ENCODE assay signal across 1 cellular context in the genomic region with DNA sequence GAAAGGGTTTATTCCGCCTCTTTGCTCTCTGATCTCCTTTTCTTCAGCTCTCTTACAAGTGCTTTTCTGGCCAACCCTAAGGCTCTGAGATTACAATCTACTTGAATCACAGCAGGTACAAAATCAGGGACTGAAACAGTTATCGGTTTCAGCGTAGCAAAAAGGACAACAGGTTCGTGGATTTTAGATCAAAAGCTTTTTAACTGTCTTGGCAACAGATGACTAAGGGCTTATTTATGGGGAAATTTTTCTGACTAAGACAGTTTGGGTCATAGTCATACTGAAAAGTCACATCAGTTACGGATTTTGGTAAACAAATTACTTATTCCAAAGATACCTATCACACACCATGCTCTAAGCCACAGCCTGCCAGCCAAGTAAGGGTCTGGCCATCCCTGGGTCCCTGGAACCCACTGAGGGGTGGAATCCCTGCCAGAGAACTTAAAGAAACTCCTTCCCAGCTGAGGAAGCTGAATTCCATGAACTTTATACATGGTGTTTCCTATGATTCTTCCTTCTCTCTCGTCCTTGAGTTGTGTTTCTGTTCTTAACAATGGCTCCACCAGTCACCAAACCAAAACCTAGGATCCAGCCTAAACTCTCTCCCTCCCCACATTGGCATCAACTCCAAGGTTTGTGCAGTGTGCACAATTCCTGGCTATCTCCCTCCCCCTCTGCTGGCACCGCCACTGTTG.
A peak's percentile ranks its signal among the peaks of the same experiment; 100 is the strongest.
TF ChIP-seq lines count a peak whose summit lies in the region.

No MANE protein-coding gene starts in this region.

TF ChIP-seq in A549, 52 proteins besides CTCF, POLR2A, EP300 and RAD21 (continued from another document):
- TF ChIP-seq, protein P1, sequence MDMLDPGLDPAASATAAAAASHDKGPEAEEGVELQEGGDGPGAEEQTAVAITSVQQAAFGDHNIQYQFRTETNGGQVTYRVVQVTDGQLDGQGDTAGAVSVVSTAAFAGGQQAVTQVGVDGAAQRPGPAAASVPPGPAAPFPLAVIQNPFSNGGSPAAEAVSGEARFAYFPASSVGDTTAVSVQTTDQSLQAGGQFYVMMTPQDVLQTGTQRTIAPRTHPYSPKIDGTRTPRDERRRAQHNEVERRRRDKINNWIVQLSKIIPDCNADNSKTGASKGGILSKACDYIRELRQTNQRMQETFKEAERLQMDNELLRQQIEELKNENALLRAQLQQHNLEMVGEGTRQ (IDR thresholded peaks at IDR 0.05): no peak
- TF ChIP-seq ESRRA (IDR thresholded peaks at IDR 0.05; ENCODE audit: borderline replicate concordance, low read length) (no peak), EHMT2 (IDR thresholded peaks at IDR 0.05; ENCODE audit: low read depth) (no peak), RFX5 (IDR thresholded peaks at IDR 0.05) (peak; percentile 95), RCOR1 (IDR thresholded peaks at IDR 0.05; ENCODE audit: low read depth, low read length) (no peak), ZSCAN20 (CRISPR knock-in tag; IDR thresholded peaks at IDR 0.05) (no peak), NFE2L2 (conservative IDR thresholded peaks at IDR 0.05; ENCODE audit: low read length) (no peak), FOSB (CRISPR knock-in tag; IDR thresholded peaks at IDR 0.05) (no peak), CHD4 (IDR thresholded peaks at IDR 0.05; ENCODE audit: borderline replicate concordance) (no peak), ZFP36 (IDR thresholded peaks at IDR 0.05; ENCODE audit: borderline replicate concordance, partially characterized antibody) (no peak), SREBF2 (IDR thresholded peaks at IDR 0.05) (no peak), HOXB5 (CRISPR knock-in tag; IDR thresholded peaks at IDR 0.05) (no peak), RARB (CRISPR knock-in tag; IDR thresholded peaks at IDR 0.05) (no peak), JUNB (IDR thresholded peaks at IDR 0.05) (peak; percentile 78), POLR2AphosphoS2 (conservative IDR thresholded peaks at IDR 0.05; ENCODE audit: low read length) (no peak), SMC3 (IDR thresholded peaks at IDR 0.05) (no peak; the same call in 2 of the 3 replicates), FOSL2 (IDR thresholded peaks at IDR 0.05) (peak; percentile 62), FOSL2 (CRISPR knock-in tag; IDR thresholded peaks at IDR 0.05) (peak; percentile 90), ZNF302 (CRISPR knock-in tag; IDR thresholded peaks at IDR 0.05) (no peak), BHLHE40 (IDR thresholded peaks at IDR 0.05; ENCODE audit: low read depth, low read length) (no peak), CHD2 (IDR thresholded peaks at IDR 0.05; ENCODE audit: low read length, partially characterized antibody) (no peak), CBX2 (IDR thresholded peaks at IDR 0.05; ENCODE audit: borderline replicate concordance, low read depth) (no peak), MAZ (IDR thresholded peaks at IDR 0.05; ENCODE audit: borderline replicate concordance, low read depth, low read length) (no peak)
- TF ChIP-seq, protein P2, sequence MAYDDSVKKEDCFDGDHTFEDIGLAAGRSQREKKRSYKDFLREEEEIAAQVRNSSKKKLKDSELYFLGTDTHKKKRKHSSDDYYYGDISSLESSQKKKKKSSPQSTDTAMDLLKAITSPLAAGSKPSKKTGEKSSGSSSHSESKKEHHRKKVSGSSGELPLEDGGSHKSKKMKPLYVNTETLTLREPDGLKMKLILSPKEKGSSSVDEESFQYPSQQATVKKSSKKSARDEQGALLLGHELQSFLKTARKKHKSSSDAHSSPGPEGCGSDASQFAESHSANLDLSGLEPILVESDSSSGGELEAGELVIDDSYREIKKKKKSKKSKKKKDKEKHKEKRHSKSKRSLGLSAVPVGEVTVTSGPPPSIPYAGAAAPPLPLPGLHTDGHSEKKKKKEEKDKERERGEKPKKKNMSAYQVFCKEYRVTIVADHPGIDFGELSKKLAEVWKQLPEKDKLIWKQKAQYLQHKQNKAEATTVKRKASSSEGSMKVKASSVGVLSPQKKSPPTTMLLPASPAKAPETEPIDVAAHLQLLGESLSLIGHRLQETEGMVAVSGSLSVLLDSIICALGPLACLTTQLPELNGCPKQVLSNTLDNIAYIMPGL (CRISPR knock-in tag; IDR thresholded peaks at IDR 0.05; ENCODE audit: borderline replicate concordance): no peak
- TF ChIP-seq, protein P3, sequence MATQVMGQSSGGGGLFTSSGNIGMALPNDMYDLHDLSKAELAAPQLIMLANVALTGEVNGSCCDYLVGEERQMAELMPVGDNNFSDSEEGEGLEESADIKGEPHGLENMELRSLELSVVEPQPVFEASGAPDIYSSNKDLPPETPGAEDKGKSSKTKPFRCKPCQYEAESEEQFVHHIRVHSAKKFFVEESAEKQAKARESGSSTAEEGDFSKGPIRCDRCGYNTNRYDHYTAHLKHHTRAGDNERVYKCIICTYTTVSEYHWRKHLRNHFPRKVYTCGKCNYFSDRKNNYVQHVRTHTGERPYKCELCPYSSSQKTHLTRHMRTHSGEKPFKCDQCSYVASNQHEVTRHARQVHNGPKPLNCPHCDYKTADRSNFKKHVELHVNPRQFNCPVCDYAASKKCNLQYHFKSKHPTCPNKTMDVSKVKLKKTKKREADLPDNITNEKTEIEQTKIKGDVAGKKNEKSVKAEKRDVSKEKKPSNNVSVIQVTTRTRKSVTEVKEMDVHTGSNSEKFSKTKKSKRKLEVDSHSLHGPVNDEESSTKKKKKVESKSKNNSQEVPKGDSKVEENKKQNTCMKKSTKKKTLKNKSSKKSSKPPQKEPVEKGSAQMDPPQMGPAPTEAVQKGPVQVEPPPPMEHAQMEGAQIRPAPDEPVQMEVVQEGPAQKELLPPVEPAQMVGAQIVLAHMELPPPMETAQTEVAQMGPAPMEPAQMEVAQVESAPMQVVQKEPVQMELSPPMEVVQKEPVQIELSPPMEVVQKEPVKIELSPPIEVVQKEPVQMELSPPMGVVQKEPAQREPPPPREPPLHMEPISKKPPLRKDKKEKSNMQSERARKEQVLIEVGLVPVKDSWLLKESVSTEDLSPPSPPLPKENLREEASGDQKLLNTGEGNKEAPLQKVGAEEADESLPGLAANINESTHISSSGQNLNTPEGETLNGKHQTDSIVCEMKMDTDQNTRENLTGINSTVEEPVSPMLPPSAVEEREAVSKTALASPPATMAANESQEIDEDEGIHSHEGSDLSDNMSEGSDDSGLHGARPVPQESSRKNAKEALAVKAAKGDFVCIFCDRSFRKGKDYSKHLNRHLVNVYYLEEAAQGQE (IDR thresholded peaks at IDR 0.05): no peak
- TF ChIP-seq, protein P4, sequence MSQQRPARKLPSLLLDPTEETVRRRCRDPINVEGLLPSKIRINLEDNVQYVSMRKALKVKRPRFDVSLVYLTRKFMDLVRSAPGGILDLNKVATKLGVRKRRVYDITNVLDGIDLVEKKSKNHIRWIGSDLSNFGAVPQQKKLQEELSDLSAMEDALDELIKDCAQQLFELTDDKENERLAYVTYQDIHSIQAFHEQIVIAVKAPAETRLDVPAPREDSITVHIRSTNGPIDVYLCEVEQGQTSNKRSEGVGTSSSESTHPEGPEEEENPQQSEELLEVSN (IDR thresholded peaks at IDR 0.05; ENCODE audit: borderline replicate concordance, low read depth): no peak
- TF ChIP-seq, protein P5, sequence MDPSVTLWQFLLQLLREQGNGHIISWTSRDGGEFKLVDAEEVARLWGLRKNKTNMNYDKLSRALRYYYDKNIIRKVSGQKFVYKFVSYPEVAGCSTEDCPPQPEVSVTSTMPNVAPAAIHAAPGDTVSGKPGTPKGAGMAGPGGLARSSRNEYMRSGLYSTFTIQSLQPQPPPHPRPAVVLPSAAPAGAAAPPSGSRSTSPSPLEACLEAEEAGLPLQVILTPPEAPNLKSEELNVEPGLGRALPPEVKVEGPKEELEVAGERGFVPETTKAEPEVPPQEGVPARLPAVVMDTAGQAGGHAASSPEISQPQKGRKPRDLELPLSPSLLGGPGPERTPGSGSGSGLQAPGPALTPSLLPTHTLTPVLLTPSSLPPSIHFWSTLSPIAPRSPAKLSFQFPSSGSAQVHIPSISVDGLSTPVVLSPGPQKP (IDR thresholded peaks at IDR 0.05; ENCODE audit: low read depth, low read length): no peak
